Comparison of ENCODE assay signal across 8 cellular contexts in genomic region chr4:103198111-103198765, GRCh38. TPM values are rescaled to one million over a fixed set of nuclear protein-coding genes. Genes with fewer than 3 reads are reported as not detected.
A peak's percentile ranks its signal among the peaks of the same experiment; 100 is the strongest.
DNase-seq lines count a peak whose midpoint lies in the region; ATAC-seq, FAIRE-seq and TF ChIP-seq lines count a peak whose summit lies in the region.

TSS of gene CENPE (minus strand) at chr4:103198343. CDS start at chr4:103198319, 24 bp downstream.

- peaks cover 12% of the 10 kb centered on the region for H3K4me1 ChIP-seq in iPS-18a (ENCODE audit: control insufficient read depth, low read depth, low read length)
- peaks cover 12% of the 10 kb centered on the region for H3K4me1 ChIP-seq in skeletal muscle satellite cell (ENCODE audit: control insufficient read depth, insufficient read depth, low read length)

- no peak within 1 kb of the TSS for H3K27ac ChIP-seq in iPS-18a (ENCODE audit: low read length)

- DNase-seq in 8988T: peak; percentile 20
- DNase-seq in NCI-H2107 (lab: John Stamatoyannopoulos, UW): peak; percentile 40

- FAIRE-seq in TTC549 (lab: Jason Lieb, UNC): peak; percentile 53

- H3K9ac ChIP-seq in iPS-18a (ENCODE audit: low read length) (peak within 1 kb of the TSS; percentile 79), skeletal muscle satellite cell (ENCODE audit: low read depth, low read length) (peak within 1 kb of the TSS; percentile 89)

- H3K9me3 ChIP-seq in iPS-18a (ENCODE audit: control insufficient read depth, low read depth, low read length) (no peaks in the 10 kb centered on the region), skeletal muscle satellite cell (replicated peaks; ENCODE audit: low read length) (no peaks in the 10 kb centered on the region)

- no peaks in the 10 kb centered on the region for H3K27me3 Mint-ChIP-seq in brain

- H3K36me3 ChIP-seq in iPS-18a (ENCODE audit: control insufficient read depth, low read depth, low read length) (peaks cover 33% of the 10 kb centered on the region), skeletal muscle satellite cell (ENCODE audit: insufficient read depth, low read length) (no peaks in the 10 kb centered on the region)

- H3K27me3 ChIP-seq in iPS-18a (ENCODE audit: control insufficient read depth, insufficient read depth, low read length): no peaks in the 10 kb centered on the region
- H3K27me3 ChIP-seq in skeletal muscle satellite cell (ENCODE audit: control insufficient read depth, insufficient read depth, low read length): no peaks in the 10 kb centered on the region

- no peak for TF ChIP-seq CTCF in brain (conservative IDR thresholded peaks at IDR 0.05)

- peak within 1 kb of the TSS; percentile 79 for H3K4me2 ChIP-seq in skeletal muscle satellite cell (ENCODE audit: low read length)

- ATAC-seq in GM18519 (IDR thresholded peaks at IDR 0.05; ENCODE audit: low FRiP score, unreplicated experiment) (peak; percentile 84), HG03045 (IDR thresholded peaks at IDR 0.05; ENCODE audit: unreplicated experiment) (peak; percentile 96)

- no peaks in the 10 kb centered on the region for H3K9me3 Mint-ChIP-seq in brain

- H3K4me1 Mint-ChIP-seq in brain: peaks cover 24% of the 10 kb centered on the region

- H3K27ac Mint-ChIP-seq in brain: peak within 1 kb of the TSS; percentile 43 to 98 (median 95)

- H3K36me3 Mint-ChIP-seq in brain: peaks cover 12% of the 10 kb centered on the region

- H3K4me3 ChIP-seq in iPS-18a (ENCODE audit: low read length): peak within 1 kb of the TSS; percentile 95
- H3K4me3 ChIP-seq in skeletal muscle satellite cell (ENCODE audit: low read length): peak within 1 kb of the TSS; percentile 94

- peak within 1 kb of the TSS; percentile 86 to 96 (median 93) for H3K4me3 Mint-ChIP-seq in brain

RNA-seq across cellular contexts. Expression of gene CENPE, which starts in this region (rescaled TPM):
- 0.19 TPM for polyA plus RNA-seq in brain (ENCODE audit: insufficient read depth, low read depth, low replicate concordance)
- 14.2 and 15.5 TPM in 2 replicates for total RNA-seq in skeletal muscle satellite cell (2012; rRNA removed)
